In genomic region chr4:101790521-101791188, GRCh38 we compare ENCODE assay signal across 1 cellular context.
TF ChIP-seq lines count a peak whose summit lies in the region.

BANK1 (plus strand) TSS chr4:101790730; CDS start chr4:101790881, 151 bp downstream.

TF ChIP-seq in HepG2, 621 proteins besides CTCF, POLR2A, EP300 and RAD21 (continued from another document and continues in another):
- TF ChIP-seq ZNF691 (CRISPR knock-in tag; IDR thresholded peaks at IDR 0.05; ENCODE audit: borderline replicate concordance, low read depth) = no peak
- TF ChIP-seq PAX8 (CRISPR knock-in tag; IDR thresholded peaks at IDR 0.05; ENCODE audit: borderline replicate concordance) = no peak
- no peak for TF ChIP-seq ARNT (IDR thresholded peaks at IDR 0.05)
- TF ChIP-seq ZNF232 (CRISPR knock-in tag; IDR thresholded peaks at IDR 0.05; ENCODE audit: borderline replicate concordance) = no peak
- TF ChIP-seq GABPB1 (CRISPR knock-in tag; IDR thresholded peaks at IDR 0.05) = peak; percentile 56; the same call in 1 of the 2 replicates
- 0 out of 2 replicates have a peak, but pooled peaks have one; percentile 21 for TF ChIP-seq KDM3A (CRISPR knock-in tag; IDR thresholded peaks at IDR 0.05; ENCODE audit: low read depth)
- TF ChIP-seq MBNL3 (CRISPR knock-in tag; conservative IDR thresholded peaks at IDR 0.05) = no peak
- TF ChIP-seq SP1 (IDR thresholded peaks at IDR 0.05) = no peak
- TF ChIP-seq SP1 (CRISPR knock-in tag; IDR thresholded peaks at IDR 0.05) = peak; percentile 50; the same call in 1 of the 2 replicates
- no peak for TF ChIP-seq SNAPC4 (CRISPR knock-in tag; IDR thresholded peaks at IDR 0.05)
- TF ChIP-seq TCF7 (IDR thresholded peaks at IDR 0.05; ENCODE audit: low read depth) = no peak
- TF ChIP-seq ZNF552 (CRISPR knock-in tag; IDR thresholded peaks at IDR 0.05; ENCODE audit: borderline replicate concordance) = no peak
- no peak for TF ChIP-seq RFXANK (CRISPR knock-in tag; IDR thresholded peaks at IDR 0.05)
- TF ChIP-seq ARID4A (CRISPR knock-in tag; IDR thresholded peaks at IDR 0.05; ENCODE audit: borderline replicate concordance) = no peak
- peak; percentile 70 for TF ChIP-seq ZFX (CRISPR knock-in tag; IDR thresholded peaks at IDR 0.05; ENCODE audit: low read depth)
- 0 out of 2 replicates have a peak, but pooled peaks have one; percentile 26 for TF ChIP-seq PATZ1 (CRISPR knock-in tag; IDR thresholded peaks at IDR 0.05)
- TF ChIP-seq EEA1 (CRISPR knock-in tag; IDR thresholded peaks at IDR 0.05; ENCODE audit: borderline replicate concordance) = no peak
- TF ChIP-seq HNRNPUL1 (IDR thresholded peaks at IDR 0.05; ENCODE audit: low read depth, low read length) = no peak
- TF ChIP-seq ZNF136 (CRISPR knock-in tag; IDR thresholded peaks at IDR 0.05; ENCODE audit: low read depth) = no peak
- no peak for TF ChIP-seq SMAD9 (CRISPR knock-in tag; IDR thresholded peaks at IDR 0.05)
- no peak for TF ChIP-seq KLF16 (CRISPR knock-in tag; IDR thresholded peaks at IDR 0.05)
- peak; percentile 27; the same call in 1 of the 2 replicates for TF ChIP-seq ZNF350 (CRISPR knock-in tag; IDR thresholded peaks at IDR 0.05; ENCODE audit: borderline replicate concordance, low read depth)
- peak; percentile 37; the same call in 1 of the 2 replicates for TF ChIP-seq PHF8 (CRISPR knock-in tag; IDR thresholded peaks at IDR 0.05)
- TF ChIP-seq FOXO4 (CRISPR knock-in tag; conservative IDR thresholded peaks at IDR 0.05) = no peak
- no peak for TF ChIP-seq NR2F2 (IDR thresholded peaks at IDR 0.05; ENCODE audit: borderline replicate concordance, low read depth)
- no peak for TF ChIP-seq JARID2 (CRISPR knock-in tag; IDR thresholded peaks at IDR 0.05; ENCODE audit: insufficient replicate concordance)
- no peak for TF ChIP-seq GZF1 (CRISPR knock-in tag; IDR thresholded peaks at IDR 0.05)
- TF ChIP-seq MAZ (IDR thresholded peaks at IDR 0.05; ENCODE audit: borderline replicate concordance, low read depth, low read length) = no peak
- TF ChIP-seq MAZ (CRISPR knock-in tag; IDR thresholded peaks at IDR 0.05; ENCODE audit: low read depth) = peak; percentile 56; the same call in 1 of the 2 replicates
- TF ChIP-seq ZMYM3 (CRISPR knock-in tag; IDR thresholded peaks at IDR 0.05) = no peak
- no peak for TF ChIP-seq ZBTB34 (CRISPR knock-in tag; IDR thresholded peaks at IDR 0.05)
- peak; percentile 38; the same call in 1 of the 2 replicates for TF ChIP-seq ZNF574 (CRISPR knock-in tag; IDR thresholded peaks at IDR 0.05)
- no peak for TF ChIP-seq SAFB2 (CRISPR knock-in tag; IDR thresholded peaks at IDR 0.05; ENCODE audit: borderline replicate concordance, low read depth)
- TF ChIP-seq KDM2A (CRISPR knock-in tag; IDR thresholded peaks at IDR 0.05; ENCODE audit: borderline replicate concordance, low read depth) = peak; percentile 33; the same call in 1 of the 2 replicates
- no peak for TF ChIP-seq KDM4B (CRISPR knock-in tag; IDR thresholded peaks at IDR 0.05)
- no peak for TF ChIP-seq ZSCAN22 (CRISPR knock-in tag; IDR thresholded peaks at IDR 0.05)
- no peak for TF ChIP-seq NFIC (IDR thresholded peaks at IDR 0.05; ENCODE audit: low read length)
- no peak for TF ChIP-seq FOXC1 (CRISPR knock-in tag; IDR thresholded peaks at IDR 0.05; ENCODE audit: borderline replicate concordance)
- TF ChIP-seq ZNF275 (CRISPR knock-in tag; IDR thresholded peaks at IDR 0.05; ENCODE audit: borderline replicate concordance) = no peak
- TF ChIP-seq ZNF660 (CRISPR knock-in tag; IDR thresholded peaks at IDR 0.05; ENCODE audit: borderline replicate concordance, low read depth) = no peak
- peak; percentile 25; the same call in 1 of the 2 replicates for TF ChIP-seq STAG1 (CRISPR knock-in tag; IDR thresholded peaks at IDR 0.05)
- no peak for TF ChIP-seq ERF (CRISPR knock-in tag; IDR thresholded peaks at IDR 0.05)
- no peak for TF ChIP-seq BCL3 (CRISPR knock-in tag; IDR thresholded peaks at IDR 0.05)
